ENCODE assay signal across 2 cellular contexts in the genomic region with DNA sequence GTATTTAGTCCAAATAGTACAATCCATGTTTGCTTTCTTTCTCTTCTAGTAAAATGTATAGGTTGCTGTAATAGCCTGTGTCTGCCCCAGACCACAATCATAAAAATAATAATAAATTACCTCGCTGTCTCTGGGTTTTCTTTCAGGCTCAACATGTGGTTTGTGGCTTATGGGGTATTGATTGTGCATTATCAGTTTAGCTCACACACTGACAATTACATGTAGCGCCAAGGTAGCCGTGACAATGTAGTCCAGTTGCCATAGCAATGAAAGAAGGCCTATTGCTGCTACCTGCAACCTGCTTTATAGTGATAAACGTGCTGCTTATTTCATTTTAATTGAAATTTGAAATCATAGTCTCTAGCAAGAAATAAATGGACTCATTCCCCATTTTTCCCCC.
TF ChIP-seq lines count a peak whose summit lies in the region.

No MANE protein-coding gene starts in this region.

TF ChIP-seq in SK-N-SH, 30 proteins besides CTCF, POLR2A, EP300 and RAD21 (continued from another document):
- TF ChIP-seq, protein P1, sequence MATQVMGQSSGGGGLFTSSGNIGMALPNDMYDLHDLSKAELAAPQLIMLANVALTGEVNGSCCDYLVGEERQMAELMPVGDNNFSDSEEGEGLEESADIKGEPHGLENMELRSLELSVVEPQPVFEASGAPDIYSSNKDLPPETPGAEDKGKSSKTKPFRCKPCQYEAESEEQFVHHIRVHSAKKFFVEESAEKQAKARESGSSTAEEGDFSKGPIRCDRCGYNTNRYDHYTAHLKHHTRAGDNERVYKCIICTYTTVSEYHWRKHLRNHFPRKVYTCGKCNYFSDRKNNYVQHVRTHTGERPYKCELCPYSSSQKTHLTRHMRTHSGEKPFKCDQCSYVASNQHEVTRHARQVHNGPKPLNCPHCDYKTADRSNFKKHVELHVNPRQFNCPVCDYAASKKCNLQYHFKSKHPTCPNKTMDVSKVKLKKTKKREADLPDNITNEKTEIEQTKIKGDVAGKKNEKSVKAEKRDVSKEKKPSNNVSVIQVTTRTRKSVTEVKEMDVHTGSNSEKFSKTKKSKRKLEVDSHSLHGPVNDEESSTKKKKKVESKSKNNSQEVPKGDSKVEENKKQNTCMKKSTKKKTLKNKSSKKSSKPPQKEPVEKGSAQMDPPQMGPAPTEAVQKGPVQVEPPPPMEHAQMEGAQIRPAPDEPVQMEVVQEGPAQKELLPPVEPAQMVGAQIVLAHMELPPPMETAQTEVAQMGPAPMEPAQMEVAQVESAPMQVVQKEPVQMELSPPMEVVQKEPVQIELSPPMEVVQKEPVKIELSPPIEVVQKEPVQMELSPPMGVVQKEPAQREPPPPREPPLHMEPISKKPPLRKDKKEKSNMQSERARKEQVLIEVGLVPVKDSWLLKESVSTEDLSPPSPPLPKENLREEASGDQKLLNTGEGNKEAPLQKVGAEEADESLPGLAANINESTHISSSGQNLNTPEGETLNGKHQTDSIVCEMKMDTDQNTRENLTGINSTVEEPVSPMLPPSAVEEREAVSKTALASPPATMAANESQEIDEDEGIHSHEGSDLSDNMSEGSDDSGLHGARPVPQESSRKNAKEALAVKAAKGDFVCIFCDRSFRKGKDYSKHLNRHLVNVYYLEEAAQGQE (IDR thresholded peaks at IDR 0.05; ENCODE audit: low read depth, low read length), result no peak
- TF ChIP-seq EZH2phosphoT487 (IDR thresholded peaks at IDR 0.05; ENCODE audit: borderline replicate concordance, low read depth) (no peak), YY1 (IDR thresholded peaks at IDR 0.05; ENCODE audit: low read depth) (no peak), CHD2 (IDR thresholded peaks at IDR 0.05; ENCODE audit: low read length, partially characterized antibody) (no peak), POLR2AphosphoS5 (IDR thresholded peaks at IDR 0.05; ENCODE audit: low read depth, low read length) (no peak)

TF ChIP-seq in SK-N-SH treated with all-trans-retinoic acid at 6 μM for 48 hours, 23 proteins besides CTCF, POLR2A, EP300 and RAD21 (continued from another document):
- TF ChIP-seq, protein P2, sequence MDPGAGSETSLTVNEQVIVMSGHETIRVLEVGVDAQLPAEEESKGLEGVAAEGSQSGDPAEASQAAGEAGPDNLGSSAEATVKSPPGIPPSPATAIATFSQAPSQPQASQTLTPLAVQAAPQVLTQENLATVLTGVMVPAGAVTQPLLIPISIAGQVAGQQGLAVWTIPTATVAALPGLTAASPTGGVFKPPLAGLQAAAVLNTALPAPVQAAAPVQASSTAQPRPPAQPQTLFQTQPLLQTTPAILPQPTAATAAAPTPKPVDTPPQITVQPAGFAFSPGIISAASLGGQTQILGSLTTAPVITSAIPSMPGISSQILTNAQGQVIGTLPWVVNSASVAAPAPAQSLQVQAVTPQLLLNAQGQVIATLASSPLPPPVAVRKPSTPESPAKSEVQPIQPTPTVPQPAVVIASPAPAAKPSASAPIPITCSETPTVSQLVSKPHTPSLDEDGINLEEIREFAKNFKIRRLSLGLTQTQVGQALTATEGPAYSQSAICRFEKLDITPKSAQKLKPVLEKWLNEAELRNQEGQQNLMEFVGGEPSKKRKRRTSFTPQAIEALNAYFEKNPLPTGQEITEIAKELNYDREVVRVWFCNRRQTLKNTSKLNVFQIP (CRISPR knock-in tag; IDR thresholded peaks at IDR 0.05; ENCODE audit: borderline replicate concordance, low read depth), result no peak
- TF ChIP-seq OSR1 (CRISPR knock-in tag; IDR thresholded peaks at IDR 0.05), result no peak
- TF ChIP-seq TOX (CRISPR knock-in tag; IDR thresholded peaks at IDR 0.05; ENCODE audit: borderline replicate concordance), result no peak
- TF ChIP-seq, protein P3, sequence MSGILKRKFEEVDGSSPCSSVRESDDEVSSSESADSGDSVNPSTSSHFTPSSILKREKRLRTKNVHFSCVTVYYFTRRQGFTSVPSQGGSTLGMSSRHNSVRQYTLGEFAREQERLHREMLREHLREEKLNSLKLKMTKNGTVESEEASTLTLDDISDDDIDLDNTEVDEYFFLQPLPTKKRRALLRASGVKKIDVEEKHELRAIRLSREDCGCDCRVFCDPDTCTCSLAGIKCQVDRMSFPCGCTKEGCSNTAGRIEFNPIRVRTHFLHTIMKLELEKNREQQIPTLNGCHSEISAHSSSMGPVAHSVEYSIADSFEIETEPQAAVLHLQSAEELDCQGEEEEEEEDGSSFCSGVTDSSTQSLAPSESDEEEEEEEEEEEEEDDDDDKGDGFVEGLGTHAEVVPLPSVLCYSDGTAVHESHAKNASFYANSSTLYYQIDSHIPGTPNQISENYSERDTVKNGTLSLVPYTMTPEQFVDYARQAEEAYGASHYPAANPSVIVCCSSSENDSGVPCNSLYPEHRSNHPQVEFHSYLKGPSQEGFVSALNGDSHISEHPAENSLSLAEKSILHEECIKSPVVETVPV (CRISPR knock-in tag; IDR thresholded peaks at IDR 0.05), result no peak
- TF ChIP-seq RARB (CRISPR knock-in tag; IDR thresholded peaks at IDR 0.05), result no peak
- TF ChIP-seq BACH2 (CRISPR knock-in tag; IDR thresholded peaks at IDR 0.05; ENCODE audit: borderline replicate concordance), result no peak
- TF ChIP-seq ZNF8 (CRISPR knock-in tag; IDR thresholded peaks at IDR 0.05), result no peak
- no peak for TF ChIP-seq ARNTL (CRISPR knock-in tag; IDR thresholded peaks at IDR 0.05; ENCODE audit: borderline replicate concordance, low read depth)
- TF ChIP-seq, protein P4, sequence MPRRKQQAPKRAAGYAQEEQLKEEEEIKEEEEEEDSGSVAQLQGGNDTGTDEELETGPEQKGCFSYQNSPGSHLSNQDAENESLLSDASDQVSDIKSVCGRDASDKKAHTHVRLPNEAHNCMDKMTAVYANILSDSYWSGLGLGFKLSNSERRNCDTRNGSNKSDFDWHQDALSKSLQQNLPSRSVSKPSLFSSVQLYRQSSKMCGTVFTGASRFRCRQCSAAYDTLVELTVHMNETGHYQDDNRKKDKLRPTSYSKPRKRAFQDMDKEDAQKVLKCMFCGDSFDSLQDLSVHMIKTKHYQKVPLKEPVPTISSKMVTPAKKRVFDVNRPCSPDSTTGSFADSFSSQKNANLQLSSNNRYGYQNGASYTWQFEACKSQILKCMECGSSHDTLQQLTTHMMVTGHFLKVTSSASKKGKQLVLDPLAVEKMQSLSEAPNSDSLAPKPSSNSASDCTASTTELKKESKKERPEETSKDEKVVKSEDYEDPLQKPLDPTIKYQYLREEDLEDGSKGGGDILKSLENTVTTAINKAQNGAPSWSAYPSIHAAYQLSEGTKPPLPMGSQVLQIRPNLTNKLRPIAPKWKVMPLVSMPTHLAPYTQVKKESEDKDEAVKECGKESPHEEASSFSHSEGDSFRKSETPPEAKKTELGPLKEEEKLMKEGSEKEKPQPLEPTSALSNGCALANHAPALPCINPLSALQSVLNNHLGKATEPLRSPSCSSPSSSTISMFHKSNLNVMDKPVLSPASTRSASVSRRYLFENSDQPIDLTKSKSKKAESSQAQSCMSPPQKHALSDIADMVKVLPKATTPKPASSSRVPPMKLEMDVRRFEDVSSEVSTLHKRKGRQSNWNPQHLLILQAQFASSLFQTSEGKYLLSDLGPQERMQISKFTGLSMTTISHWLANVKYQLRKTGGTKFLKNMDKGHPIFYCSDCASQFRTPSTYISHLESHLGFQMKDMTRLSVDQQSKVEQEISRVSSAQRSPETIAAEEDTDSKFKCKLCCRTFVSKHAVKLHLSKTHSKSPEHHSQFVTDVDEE (CRISPR knock-in tag; IDR thresholded peaks at IDR 0.05), result no peak
- no peak for TF ChIP-seq ZFP3 (CRISPR knock-in tag; IDR thresholded peaks at IDR 0.05)
- no peak for TF ChIP-seq SNAI2 (CRISPR knock-in tag; IDR thresholded peaks at IDR 0.05)
- TF ChIP-seq ISL1 (CRISPR knock-in tag; IDR thresholded peaks at IDR 0.05), result no peak
- no peak for TF ChIP-seq PPARA (CRISPR knock-in tag; IDR thresholded peaks at IDR 0.05; ENCODE audit: borderline replicate concordance)
- no peak for TF ChIP-seq ESRRG (CRISPR knock-in tag; IDR thresholded peaks at IDR 0.05)
- no peak for TF ChIP-seq CSDC2 (CRISPR knock-in tag; IDR thresholded peaks at IDR 0.05)
